19 cellular contexts compared by ENCODE assay signal in the genomic region with DNA sequence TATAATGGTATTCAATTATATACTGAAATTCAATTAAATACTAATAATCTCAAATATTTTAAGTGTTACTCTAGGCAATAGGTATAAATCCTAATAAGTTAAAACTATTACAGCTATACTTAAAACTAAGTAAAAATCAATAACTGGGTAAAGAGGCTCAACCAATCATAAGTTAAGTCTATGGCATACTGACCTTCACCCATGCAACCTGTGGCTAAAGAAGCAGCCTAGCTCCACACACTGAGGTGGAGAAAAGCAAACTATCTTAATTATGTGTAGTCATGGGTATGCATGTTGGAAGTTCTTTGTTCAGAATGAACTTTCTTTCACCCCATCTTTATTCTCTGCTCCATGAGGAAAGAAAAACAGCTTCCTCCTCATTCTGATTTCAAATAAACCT.
DNase-seq lines count a peak whose midpoint lies in the region; ATAC-seq, FAIRE-seq and TF ChIP-seq lines count a peak whose summit lies in the region.
"Had no signal": no experiment of that assay in that cellular context is flagged by ENCODE, and none has a peak within 500 bp of the region (broad histone marks: within the 10 kb centered on the region; RNA-seq: fewer than 3 reads in every experiment).

No MANE protein-coding gene starts in this region.

- no peak for TF ChIP-seq CTCF in neural crest cell (conservative IDR thresholded peaks at IDR 0.05)

- no peaks in the 10 kb centered on the region for H3K9me3 Mint-ChIP-seq in neural crest cell
- H3K9me3 Mint-ChIP-seq: CD4-positive, CD25-positive, alpha-beta regulatory T cell; CD8-positive, alpha-beta T cell had no signal

- no peak for ATAC-seq in T-helper 17 cell
- ATAC-seq: CD8-positive, alpha-beta T cell; GM12878 had no signal

- peaks cover 3% of the 10 kb centered on the region for H3K4me1 Mint-ChIP-seq in T-helper 17 cell
- H3K4me1 Mint-ChIP-seq in neural crest cell, result peaks cover 19% of the 10 kb centered on the region
- H3K4me1 Mint-ChIP-seq: B cell had no signal

- H3K4me3 Mint-ChIP-seq in T-helper 17 cell (no peak overlapping the region), neural crest cell (no peak overlapping the region)
- H3K4me3 Mint-ChIP-seq: B cell; CD4-positive, CD25-positive, alpha-beta regulatory T cell; CD8-positive, alpha-beta T cell had no signal

- peak; percentile 50 for FAIRE-seq in frontal cortex (lab: Jason Lieb, UNC)
- FAIRE-seq: GM12878, GM19239, H1 had no signal

- H3K27ac Mint-ChIP-seq in T-helper 17 cell, result peak overlapping the region; percentile 47
- peak overlapping the region; percentile 54 for H3K27ac Mint-ChIP-seq in neural crest cell (ENCODE audit: unreplicated experiment)
- H3K27ac Mint-ChIP-seq: B cell; CD4-positive, CD25-positive, alpha-beta regulatory T cell; CD8-positive, alpha-beta T cell had no signal

- no peaks in the 10 kb centered on the region for H3K27me3 Mint-ChIP-seq in T-helper 17 cell
- no peaks in the 10 kb centered on the region for H3K27me3 Mint-ChIP-seq in neural crest cell (ENCODE audit: low read depth)
- H3K27me3 Mint-ChIP-seq: B cell; CD4-positive, CD25-positive, alpha-beta regulatory T cell had no signal

- H3K36me3 Mint-ChIP-seq in T-helper 17 cell (ENCODE audit: low read depth) (peaks cover 10% of the 10 kb centered on the region), neural crest cell (ENCODE audit: low read depth) (peaks cover 12% of the 10 kb centered on the region)

- no peak for DNase-seq in T-helper 17 cell
- DNase-seq in frontal cortex (ENCODE audit: low spot score in 2 of 2), result no peak
- no peak for DNase-seq in neural crest cell (ENCODE audit: low read depth, low spot score)
- no peak for DNase-seq in mesenteric fat pad (ENCODE audit: low spot score)
- DNase-seq in DMS114 treated with DMSO at 0.1 percent for 48 hours (lab: John Stamatoyannopoulos, UW; ENCODE audit: unreplicated experiment), result no peak
- no peak for DNase-seq in SHP77 (lab: John Stamatoyannopoulos, UW)
- DNase-seq: Caco-2; CD4-positive, CD25-positive, alpha-beta regulatory T cell; CD8-positive, alpha-beta T cell; DMS79; EL; GDM1; GM23248; HCEC 1CT had no signal

- no peaks in the 10 kb centered on the region for H3K9me3 ChIP-seq in T-helper 17 cell (ENCODE audit: control insufficient read depth, low read length, poor library complexity, severe bottlenecking)
- H3K9me3 ChIP-seq: BLaER1, Caco-2 had no signal
